In the genomic region with DNA sequence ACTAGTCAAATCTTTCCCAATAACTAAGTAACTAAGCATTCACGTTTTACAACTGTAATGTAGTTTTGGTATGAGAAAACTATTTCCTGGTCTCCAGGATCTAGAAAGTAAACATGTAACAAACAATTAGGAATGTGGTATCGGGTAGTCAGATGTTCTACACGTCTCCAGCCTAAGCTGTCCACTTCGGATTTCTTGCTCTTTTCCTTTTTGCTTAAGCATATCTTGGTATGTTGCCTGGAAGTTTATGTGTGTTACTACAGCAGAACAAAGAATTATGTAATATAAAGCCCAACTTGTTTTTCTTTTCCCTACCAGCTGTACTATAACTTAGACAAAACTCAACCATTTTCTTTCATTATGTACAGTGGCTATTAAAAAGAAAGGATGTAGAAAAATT, we compare ENCODE assay signal across 13 cellular contexts. TPM values are rescaled to one million over a fixed set of nuclear protein-coding genes. Genes with fewer than 3 reads are reported as not detected.
A peak's percentile ranks its signal among the peaks of the same experiment; 100 is the strongest.
DNase-seq lines count a peak whose midpoint lies in the region; FAIRE-seq and TF ChIP-seq lines count a peak whose summit lies in the region.
"Had no signal": no experiment of that assay in that cellular context is flagged by ENCODE, and none has a peak within 500 bp of the region (broad histone marks: within the 10 kb centered on the region; RNA-seq: fewer than 3 reads in every experiment).

No MANE protein-coding gene starts in this region.

- no peak overlapping the region for H3K14ac ChIP-seq in mesenchymal stem cell (ENCODE audit: low read length in 2 of 2)

- no peak overlapping the region for H3K4me3 ChIP-seq in AG04449 (ENCODE audit: low read depth, low read length)
- peak overlapping the region in 1 of 2 experiments; percentile 14 for H3K4me3 ChIP-seq in mesenchymal stem cell (ENCODE audit: insufficient read depth in 1 of 2, low read depth in 1 of 2, low read length in 2 of 2)

- no peak overlapping the region for H3K18ac ChIP-seq in mesenchymal stem cell (ENCODE audit: low read depth in 1 of 2, low read length in 2 of 2)

- H2AK5ac ChIP-seq in mesenchymal stem cell (ENCODE audit: low read length, severe bottlenecking): no peak overlapping the region

- POLR2A ChIA-PET in AG04449 (lab: Yijun Ruan, JAX): no interaction called here

- H3K4me1 ChIP-seq in mesenchymal stem cell (ENCODE audit: control insufficient read depth, insufficient read depth, low read depth, low read length): no peaks in the 10 kb centered on the region

- no peak overlapping the region for H3K23ac ChIP-seq in mesenchymal stem cell (ENCODE audit: low read length in 2 of 2)

- no peak overlapping the region for H2BK12ac ChIP-seq in mesenchymal stem cell (ENCODE audit: low read length in 2 of 2)

- H3K4ac ChIP-seq in mesenchymal stem cell (ENCODE audit: low read depth in 1 of 2, low read length in 2 of 2): no peak overlapping the region

- H3K9me3 Mint-ChIP-seq in HFFc6: peaks cover 6% of the 10 kb centered on the region; the same call in 1 of the 2 replicates
- H3K9me3 Mint-ChIP-seq: activated CD4-positive, alpha-beta memory T cell treated with anti-CD3 and anti-CD28 coated beads, Interleukin-2, amount 10 ng/mL, durations not matched to agents 7 days and 5 days had no signal

- CTCF ChIA-PET in AG04449 (lab: Yijun Ruan, JAX): no interaction called here

- no peak overlapping the region for H2BK120ac ChIP-seq in mesenchymal stem cell (ENCODE audit: low read depth, low read length)

- TF ChIP-seq CTCF in AG04449 (IDR thresholded peaks at IDR 0.05; ENCODE audit: insufficient read depth, low read length, missing control alignments) (no peak), HFFc6 (IDR thresholded peaks at IDR 0.05) (no peak)

- no peaks in the 10 kb centered on the region for H3K9me3 ChIP-seq in mesenchymal stem cell (ENCODE audit: control insufficient read depth, low read length)

- H4K8ac ChIP-seq in mesenchymal stem cell (ENCODE audit: low read length): no peak overlapping the region

- H3K4me2 ChIP-seq in mesenchymal stem cell (ENCODE audit: low read length, poor library complexity, severe bottlenecking): no peak overlapping the region

- H3K27me3 ChIP-seq in mesenchymal stem cell (ENCODE audit: control insufficient read depth in 1 of 2, insufficient read depth in 1 of 2, low read length in 2 of 2): no peaks in the 10 kb centered on the region

- peak overlapping the region; percentile 86 for H3K27ac Mint-ChIP-seq in HFFc6
- H3K27ac Mint-ChIP-seq: activated CD4-positive, alpha-beta memory T cell treated with anti-CD3 and anti-CD28 coated beads, Interleukin-2, amount 10 ng/mL, durations not matched to agents 7 days and 5 days had no signal

- peaks cover 39% of the 10 kb centered on the region for H3K4me1 Mint-ChIP-seq in HFFc6 (ENCODE audit: low read depth)
- H3K4me1 Mint-ChIP-seq: activated CD4-positive, alpha-beta memory T cell treated with anti-CD3 and anti-CD28 coated beads, Interleukin-2, amount 10 ng/mL, durations not matched to agents 7 days and 5 days; neural crest cell had no signal

- no peak overlapping the region for H2AFZ ChIP-seq in mesenchymal stem cell (ENCODE audit: low read depth, low read length)

- H3K36me3 Mint-ChIP-seq in HFFc6 (ENCODE audit: low read depth): peaks cover 27% of the 10 kb centered on the region

- H3K27ac ChIP-seq in mesenchymal stem cell (ENCODE audit: low read length, poor library complexity, severe bottlenecking): no peak overlapping the region

- H3K27me3 Mint-ChIP-seq in HFFc6 (ENCODE audit: insufficient read depth): no peaks in the 10 kb centered on the region
- H3K27me3 Mint-ChIP-seq: activated CD4-positive, alpha-beta memory T cell treated with anti-CD3 and anti-CD28 coated beads, Interleukin-2, amount 10 ng/mL, durations not matched to agents 7 days and 5 days had no signal

- WGBS in mesenchymal stem cell: 72% methylated on average over 3 of the region's 4 CpGs

- no peak overlapping the region for H2BK5ac ChIP-seq in mesenchymal stem cell (ENCODE audit: low read depth, low read length, poor library complexity, severe bottlenecking)

- no peak overlapping the region for H2BK15ac ChIP-seq in mesenchymal stem cell (ENCODE audit: low read depth, poor library complexity, severe bottlenecking)

- peak overlapping the region; percentile 68 for H3K4me3 Mint-ChIP-seq in HFFc6
- H3K4me3 Mint-ChIP-seq: activated CD4-positive, alpha-beta memory T cell treated with anti-CD3 and anti-CD28 coated beads, Interleukin-2, amount 10 ng/mL, durations not matched to agents 7 days and 5 days; neural crest cell had no signal

- no peak for FAIRE-seq in GM19239 (lab: Jason Lieb, UNC)

- peaks cover 12% of the 10 kb centered on the region for H3K79me1 ChIP-seq in mesenchymal stem cell (replicated peaks; ENCODE audit: low read length, poor library complexity, severe bottlenecking)

- H3K9ac ChIP-seq in mesenchymal stem cell (ENCODE audit: low read length): peak overlapping the region; percentile 84

- peaks cover 13 to 16% of the 10 kb centered on the region in 2 experiments for H3K36me3 ChIP-seq in mesenchymal stem cell (ENCODE audit: control insufficient read depth in 1 of 2, insufficient read depth in 2 of 2, low read depth in 1 of 2, low read length in 2 of 2)

- H4K91ac ChIP-seq in mesenchymal stem cell (ENCODE audit: low read length): no peak overlapping the region

- DNase-seq in AG04449 (ENCODE audit: low read depth, low spot score) (peak; percentile 79), HFFc6 (peak; percentile 86), fibroblast of gingiva (ENCODE audit: low read depth) (peak; percentile 92), mesenchymal stem cell (peak; percentile 72), DMS53 treated with DMSO at 0.1 percent for 48 hours (lab: John Stamatoyannopoulos, UW; ENCODE audit: unreplicated experiment) (no peak), SK-N-DZ (ENCODE audit: low spot score) (no peak), NCI-H2029 (lab: John Stamatoyannopoulos, UW) (no peak), GM19239 (ENCODE audit: insufficient read length, low spot score) (no peak)
- DNase-seq: activated CD4-positive, alpha-beta memory T cell treated with anti-CD3 and anti-CD28 coated beads, Interleukin-2, amount 10 ng/mL, durations not matched to agents 7 days and 5 days; NCI-H2107; SIG-M5; stimulated activated CD4-positive, alpha-beta T cell treated with anti-CD3 and anti-CD28 coated beads, Interleukin-12 subunit alpha, Interleukin-12 subunit beta, amount 100 ng/mL, for 4 hours had no signal

RNA-seq across cellular contexts. Expression of a gene that starts 20.4 kb away (rescaled TPM):
- total RNA-seq in HFFc6 (2021; fragmentation: NEBNext Ultra II Directional; extraction: Animal tissue kit (Norgen Biotek cat#: 25700)): 10 to 100 TPM; 10.5 to 14.8 (median 12.9) TPM
- polyA plus RNA-seq in mesenchymal stem cell (2013, experiment 1 of 2): 8.6 TPM
- 8.7 TPM for polyA plus RNA-seq in mesenchymal stem cell (2013, experiment 2 of 2)
- 5.4 and 8.2 TPM in 2 replicates for polyA plus RNA-seq in SK-N-DZ (2014; cell fraction: cytosol; rRNA removed)
- polyA plus RNA-seq in SK-N-DZ (2014; cell fraction: nucleus; rRNA removed): 4.0 and 6.7 TPM in 2 replicates

Comparison
In these comparisons a context has a peak if more than half of its experiments do, and no peak if none do; other contexts are left out.
1. DNase-seq: peak in AG04449 (single experiment), HFFc6 (single experiment), fibroblast of gingiva (single experiment) and mesenchymal stem cell (single experiment); none in DMS53 treated with DMSO at 0.1 percent for 48 hours (single experiment), SK-N-DZ (single experiment), NCI-H2029 (single experiment) and GM19239 (single experiment).